ENCODE assay signal across 8 cellular contexts in genomic region chr21:15483138-15483780, GRCh38.
DNase-seq lines count a peak whose midpoint lies in the region; ATAC-seq and TF ChIP-seq lines count a peak whose summit lies in the region.

No MANE protein-coding gene starts in this region.

- no peaks in the 10 kb centered on the region for H3K27me3 Mint-ChIP-seq in chondrocyte (ENCODE audit: low read depth)

- no peak overlapping the region for H3K4me3 ChIP-seq in BLaER1

- peak overlapping the region; percentile 76 for H3K4me2 ChIP-seq in BLaER1

- 0 out of 2 replicates have a peak overlapping the region, but pooled peaks have one; percentile 31 for H3K9ac ChIP-seq in BLaER1

- no peaks in the 10 kb centered on the region for H3K4me1 Mint-ChIP-seq in chondrocyte (ENCODE audit: low read depth)

- no peaks in the 10 kb centered on the region for H3K27me3 ChIP-seq in BLaER1

- no peaks in the 10 kb centered on the region for H3K36me3 ChIP-seq in BLaER1

- H3K4me3 Mint-ChIP-seq in chondrocyte (ENCODE audit: unreplicated experiment), result no peak overlapping the region

- H3K27ac Mint-ChIP-seq in chondrocyte (ENCODE audit: unreplicated experiment), result no peak overlapping the region

- no peaks in the 10 kb centered on the region for H4K20me1 ChIP-seq in BLaER1

- DNase-seq in NCI-H345 treated with DMSO at 0.1 percent for 48 hours (lab: John Stamatoyannopoulos, UW; ENCODE audit: unreplicated experiment), result peak; percentile 40
- DNase-seq in activated CD4-positive, alpha-beta T cell treated with anti-CD3 and anti-CD28 coated beads for 24 hours (ENCODE audit: low read depth in 2 of 2), result peak; percentile 64 to 74
- no peak for DNase-seq in chondrocyte (ENCODE audit: low spot score)
- peak; percentile 87 for DNase-seq in left lobe of liver (ENCODE audit: low spot score)
- DNase-seq in stimulated activated CD4-positive, alpha-beta T cell treated with anti-CD3 and anti-CD28 coated beads, Interleukin-4, amount 100 ng/mL, for 4 hours, result peak; percentile 67 to 73

- peak; percentile 95 for ATAC-seq in GM19035 (IDR thresholded peaks at IDR 0.05; ENCODE audit: unreplicated experiment)
- ATAC-seq in HG03159 (IDR thresholded peaks at IDR 0.05; ENCODE audit: unreplicated experiment), result peak; percentile 97
- ATAC-seq in left lobe of liver, result peak; percentile 100

- peaks cover 8% of the 10 kb centered on the region for H3K9me3 ChIP-seq in BLaER1

- H3K36me3 Mint-ChIP-seq in chondrocyte (ENCODE audit: low read depth), result no peaks in the 10 kb centered on the region

- TF ChIP-seq CTCF in chondrocyte (IDR thresholded peaks at IDR 0.05), result peak; percentile 98

- H3K9me3 Mint-ChIP-seq in chondrocyte (ENCODE audit: low read depth), result no peaks in the 10 kb centered on the region

- peak overlapping the region; percentile 73; the same call in 1 of the 2 replicates for H3K27ac ChIP-seq in BLaER1

- peaks cover 74% of the 10 kb centered on the region for H3K4me1 ChIP-seq in BLaER1
